Comparison of ENCODE assay signal across 26 cellular contexts in the genomic region with DNA sequence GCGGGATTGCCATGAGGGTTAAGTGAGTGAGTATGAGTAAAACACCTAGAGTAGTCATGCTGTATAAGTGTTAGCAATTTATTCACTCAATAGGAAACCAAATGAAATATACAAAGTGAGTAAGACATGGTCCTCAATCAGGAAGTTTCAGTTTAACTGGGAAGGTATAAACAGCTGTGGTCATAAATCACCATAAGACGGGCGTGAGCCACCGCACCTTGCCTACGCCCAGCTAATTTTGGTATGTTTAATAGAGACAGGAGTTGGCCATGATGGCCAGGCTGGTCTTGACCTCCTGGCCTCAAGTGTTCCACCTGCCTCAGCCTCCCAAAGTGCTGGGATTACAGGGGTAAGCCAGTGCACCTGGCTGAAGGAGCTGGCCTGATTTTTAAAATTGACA. TPM values are rescaled to one million over a fixed set of nuclear protein-coding genes. Genes with fewer than 3 reads are reported as not detected.
A peak's percentile ranks its signal among the peaks of the same experiment; 100 is the strongest.
DNase-seq lines count a peak whose midpoint lies in the region; ATAC-seq, FAIRE-seq and TF ChIP-seq lines count a peak whose summit lies in the region.
"Had no signal": no experiment of that assay in that cellular context is flagged by ENCODE, and none has a peak within 500 bp of the region (broad histone marks: within the 10 kb centered on the region; RNA-seq: fewer than 3 reads in every experiment).

No MANE protein-coding gene starts in this region.

- POLR2A ChIA-PET in GM12878 (lab: Charles Lee), result no interaction called here

- no peak overlapping the region for H3K4me3 ChIP-seq in GM12878
- no peak overlapping the region for H3K4me3 ChIP-seq in mucosa of descending colon
- no peak overlapping the region for H3K4me3 ChIP-seq in transverse colon
- H3K4me3 ChIP-seq in ovary, result no peak overlapping the region
- H3K4me3 ChIP-seq: A549; BLaER1 treated with 17β-estradiol and CSF1 and Interleukin-3, amounts not matched to agents 10 nM and 100 nM; GM23248 had no signal

- BruUV-seq in GM12878 (replicated peaks; lab: Mats Ljungman, UMichigan), result no TSS peak

- 93% methylated on average over 5 of the region's 5 CpGs for WGBS in GM12878 (ENCODE audit: insufficient coverage, insufficient replicate concordance, low lambda C conversion rate, missing lambda C conversion rate)
- whole genome bisulfite sequencing in transverse colon (ENCODE audit: low coverage in 1 of 2), 2 donors, result 59 to 64% methylated on average over 5 of the region's 5 CpGs
- 93 to 98% (median 95%) methylated on average over 5 of the region's 5 CpGs for WGBS in ovary, 3 donors

- TF ChIP-seq CTCF in GM12878 (IDR thresholded peaks at IDR 0.05 in 2 of 3, conservative IDR thresholded peaks at IDR 0.05 in 1 of 3; ENCODE audit: control insufficient read depth in 2 of 3, extremely low read depth in 1 of 3, insufficient read depth in 1 of 3, low read depth in 3 of 3, low read length in 3 of 3) (no peak), mucosa of descending colon (IDR thresholded peaks at IDR 0.05) (no peak), transverse colon (IDR thresholded peaks at IDR 0.05) (peak in 1 of 5 experiments; percentile 24), ovary (IDR thresholded peaks at IDR 0.05) (no peak)

- no peaks in the 10 kb centered on the region for H3K27me3 ChIP-seq in GM12878 (replicated peaks in 1 of 2; ENCODE audit: control insufficient read depth in 2 of 2, insufficient read depth in 2 of 2, low read length in 1 of 2)
- H3K27me3 ChIP-seq in transverse colon, result no peaks in the 10 kb centered on the region
- no peaks in the 10 kb centered on the region for H3K27me3 ChIP-seq in ovary
- H3K27me3 ChIP-seq: BE2C; BLaER1 treated with 17β-estradiol and CSF1 and Interleukin-3, amounts not matched to agents 10 nM and 100 nM had no signal

- H3K36me3 ChIP-seq in GM12878 (ENCODE audit: control insufficient read depth in 2 of 2, insufficient read depth in 2 of 2, low read length in 1 of 2), result peaks cover 0 to 15% of the 10 kb centered on the region in 2 experiments; a peak in 3 of 4 replicates
- H3K36me3 ChIP-seq in mucosa of descending colon (ENCODE audit: low read depth), result peaks cover 3% of the 10 kb centered on the region
- H3K36me3 ChIP-seq in transverse colon, result peaks cover 0 to 26% (median 12%) of the 10 kb centered on the region in 4 donors
- H3K36me3 ChIP-seq in ovary, result no peaks in the 10 kb centered on the region
- H3K36me3 ChIP-seq: BE2C had no signal

- TF ChIP-seq RAD21 in GM12878 (IDR thresholded peaks at IDR 0.05; ENCODE audit: insufficient read depth, low read depth, low read length), result no peak

- RAD21 ChIA-PET in GM12878 (lab: Charles Lee; ENCODE audit: unreplicated experiment), result interaction anchor here (0.5 kb wide), 1 partner anchor 95 kb away, joined by 3 read pairs; no protein-coding TSS in a partner anchor

- intact Hi-C loops in GM12878 (cut with micrococcal nuclease; ENCODE audit: unreplicated experiment) (no loop called here), mucosa of descending colon (cut with DNase I, micrococcal nuclease) (no loop called here), transverse colon (cut with DNase I; ENCODE audit: low total_unique reads) (no loop called here), ovary (cut with DNase I) (no loop called here)

- DNase-seq in GM12878 (ENCODE audit: low read depth, low spot score) (no peak), mucosa of descending colon (peak; percentile 50 to 68 (median 52)), transverse colon (peak; percentile 46), NCI-H69 (lab: John Stamatoyannopoulos, UW) (no peak), ovary (no peak)
- DNase-seq: 8988T; ACHN; AML-193; BE2C; Calu3; CD4-positive, alpha-beta T cell; CD8-positive, alpha-beta memory T cell; DMS53; DMS79 treated with DMSO at 0.1 percent for 48 hours; GF-D8; GM23248; H7; HCEC 1CT had no signal

- no peak for TF ChIP-seq POLR2A in GM12878 (IDR thresholded peaks at IDR 0.05; ENCODE audit: low read depth, low read length)
- TF ChIP-seq POLR2A in transverse colon (IDR thresholded peaks at IDR 0.05), result no peak
- TF ChIP-seq POLR2A in ovary (IDR thresholded peaks at IDR 0.05), result no peak

- FAIRE-seq in GM12878 (lab: Jason Lieb, UNC), result no peak
- FAIRE-seq: A549, GM12892, GM19239, H1 had no signal

- CTCF ChIA-PET in GM12878 (lab: Yijun Ruan, JAX), result interaction anchor here (1.1 kb wide), 1 partner anchor 219 kb away, joined by 3 read pairs; no protein-coding TSS in a partner anchor

- in situ Hi-C loops in GM12878 (cut with MboI), result no loop called here
- in situ Hi-C loops in transverse colon (cut with MboI; ENCODE audit: low pct_ligation_motif_present in 1 of 4, low pct_unique_long_range_greater_than_20kb in 1 of 4, low sequenced_read_pairs in 3 of 4), result no loop called here

- H3K4me2 ChIP-seq in GM12878 (ENCODE audit: control insufficient read depth, insufficient read depth), result no peak overlapping the region
- H3K4me2 ChIP-seq: A549; BLaER1 treated with 17β-estradiol and CSF1 and Interleukin-3, amounts not matched to agents 10 nM and 100 nM had no signal

- ATAC-seq in GM12878 (no peak), esophagus mucosa (peak; percentile 56), mucosa of descending colon (peak; percentile 85), GM18861 (IDR thresholded peaks at IDR 0.05; ENCODE audit: unreplicated experiment) (no peak)
- no peak for ATAC-seq in activated CD4-positive, CD25-positive, alpha-beta regulatory T cell treated with anti-CD3 and anti-CD28 coated beads, Interleukin-2, amount 50 U/mL, for 24 hours
- ATAC-seq: A549 had no signal

- H3K27ac ChIP-seq in GM12878 (ENCODE audit: control insufficient read depth, insufficient read depth) (no peak overlapping the region), transverse colon (peak overlapping the region; percentile 48 to 64 (median 52)), ovary (no peak overlapping the region)
- H3K27ac ChIP-seq: A549; BLaER1 treated with 17β-estradiol and CSF1 and Interleukin-3, amounts not matched to agents 10 nM and 100 nM; GM23248 had no signal

- H2AFZ ChIP-seq in GM12878 (ENCODE audit: control insufficient read depth, low read depth, low read length), result no peak overlapping the region
- H2AFZ ChIP-seq: GM23248 had no signal

- H3K9ac ChIP-seq in GM12878 (ENCODE audit: control insufficient read depth, insufficient read depth, low read length), result no peak overlapping the region
- H3K9ac ChIP-seq: BLaER1 treated with 17β-estradiol and CSF1 and Interleukin-3, amounts not matched to agents 10 nM and 100 nM; GM23248 had no signal

- H3K4me1 ChIP-seq in GM12878 (ENCODE audit: control insufficient read depth, insufficient read depth, low read length), result no peaks in the 10 kb centered on the region
- no peaks in the 10 kb centered on the region for H3K4me1 ChIP-seq in mucosa of descending colon (ENCODE audit: low read depth)
- H3K4me1 ChIP-seq in transverse colon, result peaks cover 0 to 5% (median 0%) of the 10 kb centered on the region in 4 donors
- H3K4me1 ChIP-seq in ovary (ENCODE audit: insufficient read depth), result no peaks in the 10 kb centered on the region
- H3K4me1 ChIP-seq: A549; BE2C; BLaER1 treated with 17β-estradiol and CSF1 and Interleukin-3, amounts not matched to agents 10 nM and 100 nM had no signal

- H4K20me1 ChIP-seq in GM12878 (ENCODE audit: control insufficient read depth, insufficient read depth), result no peaks in the 10 kb centered on the region

- no peaks in the 10 kb centered on the region for H3K9me3 ChIP-seq in GM12878 (replicated peaks; ENCODE audit: control insufficient read depth, insufficient read depth, low read length)
- H3K9me3 ChIP-seq in mucosa of descending colon, result no peaks in the 10 kb centered on the region
- H3K9me3 ChIP-seq in transverse colon, result no peaks in the 10 kb centered on the region
- no peaks in the 10 kb centered on the region for H3K9me3 ChIP-seq in ovary
- H3K9me3 ChIP-seq: A549; BE2C; BLaER1 treated with 17β-estradiol and CSF1 and Interleukin-3, amounts not matched to agents 10 nM and 100 nM had no signal

- no peaks in the 10 kb centered on the region for H3K79me2 ChIP-seq in GM12878 (ENCODE audit: control insufficient read depth, insufficient read depth, low read length)

- SMC1A ChIA-PET in GM12878 (lab: Charles Lee; ENCODE audit: uncharacterized antibody, unreplicated experiment), result no interaction called here

- TF ChIP-seq EP300 in GM12878 (IDR thresholded peaks at IDR 0.05; ENCODE audit: borderline replicate concordance in 1 of 2, control insufficient read depth in 1 of 2, low read depth in 2 of 2, low read length in 2 of 2) (no peak), transverse colon (IDR thresholded peaks at IDR 0.05; ENCODE audit: low read depth) (no peak), ovary (IDR thresholded peaks at IDR 0.05) (no peak)

TF ChIP-seq in GM12878, 131 proteins besides CTCF, POLR2A, EP300 and RAD21 (continues in another document):
- TF ChIP-seq GATAD2B (conservative IDR thresholded peaks at IDR 0.05; ENCODE audit: low read depth), result no peak

RNA-seq across cellular contexts. Expression of a gene that starts 27.0 kb away (rescaled TPM):
- total RNA-seq in GM12878 (2013; cell fraction: nucleolus; rRNA removed), result 4.7 and 6.0 TPM in 2 replicates
- total RNA-seq in GM12878 (2014; rRNA removed) (19.3 and 20.7 TPM in 2 replicates), GM12878 (2014; rRNA removed; fragmentation: Illumina TruSeq; extraction: Trizol) (16.0 and 16.1 TPM in 2 replicates), GM12878 (2021) (22.6 and 22.9 TPM in 2 replicates), esophagus mucosa (23.7 TPM), mucosa of descending colon (10 to 100 TPM; 22.9 to 27.9 (median 24.1) TPM), transverse colon (10 to 100 TPM in 3 of 4 donors, 1 to 10 TPM in 1; 9.0 to 34.1 (median 25.0) TPM), ovary (10 to 100 TPM; 15.0 to 19.6 (median 18.3) TPM)
- polyA plus RNA-seq in GM12878 (2011; ENCODE audit: low read depth), result 10.5 TPM
- polyA plus RNA-seq in GM12878 (2011; rRNA removed) (11.2 and 12.7 TPM in 2 replicates), GM12878 (2014; fragmentation: Illumina TruSeq; extraction: Trizol) (18.2 and 23.1 TPM in 2 replicates), GM12878 (2014; fragmentation: Nextera tagmentation; extraction: Ambion mirVana) (10 to 100 TPM; 12.8 to 15.4 TPM), GM12878 (2014; rRNA removed) (25.2 and 28.0 TPM in 2 replicates), GM12878 (2016; fragmentation: Nextera tagmentation; extraction: Ambion mirVana) (10 to 100 TPM; 23.5 to 27.6 TPM), ovary (10 to 100 TPM; 14.8 to 25.0 TPM)
- polyA plus RNA-seq in GM12878 (2011; cell fraction: cytosol; rRNA removed), result 10.1 and 11.8 TPM in 2 replicates
- polyA plus RNA-seq in GM12878 (2011; cell fraction: nucleus; rRNA removed), result 6.2 and 6.5 TPM in 2 replicates
- 11.8 and 15.3 TPM in 2 replicates for polyA plus RNA-seq in GM12878 (2012)
- polyA minus RNA-seq in GM12878 (2011; rRNA and poly(A)+ RNA removed), result 5.9 and 10.0 TPM in 2 replicates
- 2.7 and 4.2 TPM in 2 replicates for polyA minus RNA-seq in GM12878 (2011; cell fraction: cytosol; rRNA and poly(A)+ RNA removed)
- 3.1 and 5.9 TPM in 2 replicates for polyA minus RNA-seq in GM12878 (2011; cell fraction: nucleus; rRNA and poly(A)+ RNA removed)

Comparison
In these comparisons a context has a peak if more than half of its experiments do, and no peak if none do; other contexts are left out.
1. ATAC-seq: peak in esophagus mucosa (single experiment) and mucosa of descending colon (single experiment); none in GM12878 (single experiment), activated CD4-positive, CD25-positive, alpha-beta regulatory T cell treated with anti-CD3 and anti-CD28 coated beads, Interleukin-2, amount 50 U/mL, for 24 hours (0 of 2) and GM18861 (single experiment).
2. DNase-seq: peak in mucosa of descending colon (3 of 3) and transverse colon (single experiment); none in GM12878 (single experiment), NCI-H69 (single experiment) and ovary (0 of 5).
3. H3K27ac ChIP-seq: peak in transverse colon (4 of 4); none in GM12878 (single experiment) and ovary (0 of 2).